In the genomic region with DNA sequence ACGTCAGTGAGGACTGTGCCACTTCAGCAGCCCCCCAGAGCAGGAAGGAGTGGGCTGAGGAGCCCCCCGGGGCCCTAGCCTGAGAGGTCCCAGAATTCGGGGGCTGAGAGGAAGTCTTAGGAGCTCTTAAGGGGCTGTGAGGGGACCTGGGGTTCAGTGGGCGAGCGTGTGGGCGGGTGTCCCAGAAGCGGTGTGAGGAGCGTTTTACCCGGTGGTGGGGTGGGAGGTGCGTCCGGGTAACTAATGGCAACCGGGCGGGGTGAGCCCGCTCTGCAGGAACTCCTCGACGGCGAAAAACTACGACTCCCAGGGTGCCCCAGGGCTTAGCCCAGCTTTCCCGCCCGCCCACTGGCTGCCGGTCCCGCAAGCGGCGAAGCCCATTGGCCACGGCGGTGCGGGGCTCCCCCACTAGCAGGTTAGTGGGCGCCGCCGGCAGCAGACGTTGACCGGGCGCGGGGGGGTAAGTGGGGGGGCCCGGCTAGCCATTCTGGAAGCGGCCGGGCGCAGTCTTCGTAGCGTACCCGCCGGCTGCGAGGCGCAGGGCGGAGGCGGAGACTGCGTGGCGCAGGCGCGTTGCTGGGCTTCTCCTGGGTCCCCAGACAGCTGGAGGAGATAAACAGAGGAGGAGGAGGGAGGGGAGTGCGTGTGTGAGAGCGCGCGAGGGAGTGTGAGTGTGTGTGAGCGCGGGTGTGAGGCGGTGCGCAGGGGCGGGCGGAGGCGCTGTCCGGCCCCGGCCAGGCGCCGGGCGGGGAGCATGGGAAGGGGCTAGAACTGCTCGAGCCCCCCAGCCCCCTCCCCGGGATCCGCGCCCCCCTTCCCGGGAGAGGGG, we compare ENCODE assay signal across 8 cellular contexts. TPM values are rescaled to one million over a fixed set of nuclear protein-coding genes. Genes with fewer than 3 reads are reported as not detected.
A peak's percentile ranks its signal among the peaks of the same experiment; 100 is the strongest.
DNase-seq lines count a peak whose midpoint lies in the region; ATAC-seq and TF ChIP-seq lines count a peak whose summit lies in the region.

TSS of gene WDTC1 (plus strand) at position 579 of the 829 bp plus-strand sequence. CDS start 26,423 bp downstream, outside the sequence.

- peaks cover 10% of the 10 kb centered on the region for H3K4me1 ChIP-seq in thymus (ENCODE audit: control insufficient read depth, insufficient read depth, low read length)

- WGBS in thymus: under 1% methylated on average over 71 of the region's 71 CpGs

- peak within 1 kb of the TSS; percentile 67 for H3K9ac ChIP-seq in SU-DHL-6 (ENCODE audit: low read length)

- H3K9me2 ChIP-seq in SU-DHL-6 (replicated peaks; ENCODE audit: insufficient read depth, low read length): no peaks in the 10 kb centered on the region

- ATAC-seq in HG02678 (IDR thresholded peaks at IDR 0.05; ENCODE audit: unreplicated experiment): peak; percentile 94
- ATAC-seq in activated naive CD8-positive, alpha-beta T cell treated with anti-CD3 and anti-CD28 coated beads, Interleukin-2, amount 10 ng/mL, durations not matched to agents 7 days and 5 days (ENCODE audit: low read depth): peak; percentile 95

- H3K36me3 ChIP-seq in SU-DHL-6 (ENCODE audit: low read length) (no peaks in the 10 kb centered on the region), thymus (ENCODE audit: control insufficient read depth, insufficient read depth) (no peaks in the 10 kb centered on the region)

- H3K9me3 ChIP-seq in SU-DHL-6 (ENCODE audit: insufficient read depth, low read length): no peaks in the 10 kb centered on the region
- H3K9me3 ChIP-seq in thymus (ENCODE audit: control insufficient read depth): no peaks in the 10 kb centered on the region

- TF ChIP-seq CTCF in SU-DHL-6 (IDR thresholded peaks at IDR 0.05; ENCODE audit: insufficient read depth, low read length, poor library complexity, severe bottlenecking) (no peak), glutamatergic neuron (IDR thresholded peaks at IDR 0.05; ENCODE audit: partially characterized antibody, unreplicated experiment) (no peak), osteocyte (IDR thresholded peaks at IDR 0.05) (no peak)

- H3K27me3 Mint-ChIP-seq in activated naive CD8-positive, alpha-beta T cell treated with anti-CD3 and anti-CD28 coated beads, Interleukin-2, amount 10 ng/mL, durations not matched to agents 7 days and 5 days: no peaks in the 10 kb centered on the region
- H3K27me3 Mint-ChIP-seq in glutamatergic neuron (ENCODE audit: unreplicated experiment) (peaks cover 10% of the 10 kb centered on the region), osteocyte (ENCODE audit: unreplicated experiment) (no peaks in the 10 kb centered on the region)

- H3K4me3 ChIP-seq in SU-DHL-6 (ENCODE audit: insufficient read depth, low read length, poor library complexity, severe bottlenecking) (peak within 1 kb of the TSS; percentile 63), thymus (ENCODE audit: low read length) (peak within 1 kb of the TSS; percentile 94)

- DNase-seq in NCI-H128 (lab: John Stamatoyannopoulos, UW; ENCODE audit: unreplicated experiment): peak; percentile 97
- DNase-seq in activated naive CD8-positive, alpha-beta T cell treated with anti-CD3 and anti-CD28 coated beads, Interleukin-2, amount 10 ng/mL, durations not matched to agents 7 days and 5 days: peak; percentile 97
- peak; percentile 97 for DNase-seq in glutamatergic neuron
- peak; percentile 99 for DNase-seq in osteocyte (ENCODE audit: extremely low spot score, unreplicated experiment)

- POLR2A ChIA-PET in activated naive CD8-positive, alpha-beta T cell treated with anti-CD3 and anti-CD28 coated beads, Interleukin-2, amount 10 ng/mL, durations not matched to agents 7 days and 5 days (lab: Charles Lee): interaction anchor here (0.5 to 2.0 kb wide), 5 partner anchors 52 to 135 kb away, joined by 3 to 8 read pairs (median 3); partner anchors contain the start of gene SLC9A1

- peaks cover 38% of the 10 kb centered on the region for H3K79me2 ChIP-seq in SU-DHL-6 (ENCODE audit: insufficient read depth, low read length)

- TF ChIP-seq POLR2A in GM10847 (IDR thresholded peaks at IDR 0.05; ENCODE audit: extremely low read depth, insufficient read length): peak; percentile 35

- peak within 1 kb of the TSS; percentile 99 for H3K4me3 Mint-ChIP-seq in activated naive CD8-positive, alpha-beta T cell treated with anti-CD3 and anti-CD28 coated beads, Interleukin-2, amount 10 ng/mL, durations not matched to agents 7 days and 5 days
- H3K4me3 Mint-ChIP-seq in glutamatergic neuron (ENCODE audit: unreplicated experiment) (peak within 1 kb of the TSS; percentile 98), osteocyte (ENCODE audit: unreplicated experiment) (peak within 1 kb of the TSS; percentile 96)

- H3K9me3 Mint-ChIP-seq in activated naive CD8-positive, alpha-beta T cell treated with anti-CD3 and anti-CD28 coated beads, Interleukin-2, amount 10 ng/mL, durations not matched to agents 7 days and 5 days: no peaks in the 10 kb centered on the region
- H3K9me3 Mint-ChIP-seq in glutamatergic neuron (ENCODE audit: unreplicated experiment): peaks cover 7% of the 10 kb centered on the region
- H3K9me3 Mint-ChIP-seq in osteocyte (ENCODE audit: unreplicated experiment): no peaks in the 10 kb centered on the region

- peaks cover 5% of the 10 kb centered on the region for H3K36me3 Mint-ChIP-seq in activated naive CD8-positive, alpha-beta T cell treated with anti-CD3 and anti-CD28 coated beads, Interleukin-2, amount 10 ng/mL, durations not matched to agents 7 days and 5 days
- no peaks in the 10 kb centered on the region for H3K36me3 Mint-ChIP-seq in glutamatergic neuron (ENCODE audit: unreplicated experiment)
- no peaks in the 10 kb centered on the region for H3K36me3 Mint-ChIP-seq in osteocyte (ENCODE audit: unreplicated experiment)

- no peaks in the 10 kb centered on the region for H3K27me3 ChIP-seq in SU-DHL-6 (ENCODE audit: low read length)
- H3K27me3 ChIP-seq in thymus (ENCODE audit: control insufficient read depth, insufficient read depth): no peaks in the 10 kb centered on the region

- H3K27ac Mint-ChIP-seq in activated naive CD8-positive, alpha-beta T cell treated with anti-CD3 and anti-CD28 coated beads, Interleukin-2, amount 10 ng/mL, durations not matched to agents 7 days and 5 days: peak within 1 kb of the TSS; percentile 97
- H3K27ac Mint-ChIP-seq in glutamatergic neuron (ENCODE audit: unreplicated experiment) (peak within 1 kb of the TSS; percentile 95), osteocyte (ENCODE audit: unreplicated experiment) (peak within 1 kb of the TSS; percentile 86)

- peak within 1 kb of the TSS; percentile 97 for H2AFZ ChIP-seq in SU-DHL-6 (ENCODE audit: low read depth, low read length, severe bottlenecking)

- H3K27ac ChIP-seq in SU-DHL-6 (ENCODE audit: low read depth, low read length): peak within 1 kb of the TSS; percentile 60
- H3K27ac ChIP-seq in thymus (ENCODE audit: low read depth): peak within 1 kb of the TSS; percentile 76

- H3F3A ChIP-seq in SU-DHL-6 (ENCODE audit: insufficient read depth): peaks cover 4% of the 10 kb centered on the region

- peak within 1 kb of the TSS; percentile 90 for H3K4me2 ChIP-seq in SU-DHL-6 (ENCODE audit: low read depth, low read length, poor library complexity, severe bottlenecking)

- H4K20me1 ChIP-seq in SU-DHL-6 (ENCODE audit: low read depth, low read length): no peaks in the 10 kb centered on the region

- H3K4me1 Mint-ChIP-seq in activated naive CD8-positive, alpha-beta T cell treated with anti-CD3 and anti-CD28 coated beads, Interleukin-2, amount 10 ng/mL, durations not matched to agents 7 days and 5 days: peaks cover 25% of the 10 kb centered on the region
- H3K4me1 Mint-ChIP-seq in glutamatergic neuron (ENCODE audit: low read depth, unreplicated experiment) (peaks cover 3% of the 10 kb centered on the region), osteocyte (ENCODE audit: unreplicated experiment) (peaks cover 25% of the 10 kb centered on the region)

RNA-seq across cellular contexts. Expression of gene WDTC1, which starts in this region (rescaled TPM):
- total RNA-seq in activated naive CD8-positive, alpha-beta T cell treated with anti-CD3 and anti-CD28 coated beads, Interleukin-2, amount 10 ng/mL, durations not matched to agents 7 days and 5 days: 10 to 100 TPM; 41.5 to 43.0 TPM
- total RNA-seq in glutamatergic neuron (ENCODE audit: unreplicated experiment): 49.4 TPM
- 50.4 and 52.0 TPM in 2 replicates for total RNA-seq in osteocyte
- 19.2 TPM for polyA plus RNA-seq in thymus

Comparison
In these comparisons a context has a peak if more than half of its experiments do, and no peak if none do; other contexts are left out.
1. Peak in every context shown above with its lines: DNase-seq, ATAC-seq, H3K4me3 ChIP-seq and H3K27ac ChIP-seq.